Comparison of ENCODE assay signal across 8 cellular contexts in the genomic region with DNA sequence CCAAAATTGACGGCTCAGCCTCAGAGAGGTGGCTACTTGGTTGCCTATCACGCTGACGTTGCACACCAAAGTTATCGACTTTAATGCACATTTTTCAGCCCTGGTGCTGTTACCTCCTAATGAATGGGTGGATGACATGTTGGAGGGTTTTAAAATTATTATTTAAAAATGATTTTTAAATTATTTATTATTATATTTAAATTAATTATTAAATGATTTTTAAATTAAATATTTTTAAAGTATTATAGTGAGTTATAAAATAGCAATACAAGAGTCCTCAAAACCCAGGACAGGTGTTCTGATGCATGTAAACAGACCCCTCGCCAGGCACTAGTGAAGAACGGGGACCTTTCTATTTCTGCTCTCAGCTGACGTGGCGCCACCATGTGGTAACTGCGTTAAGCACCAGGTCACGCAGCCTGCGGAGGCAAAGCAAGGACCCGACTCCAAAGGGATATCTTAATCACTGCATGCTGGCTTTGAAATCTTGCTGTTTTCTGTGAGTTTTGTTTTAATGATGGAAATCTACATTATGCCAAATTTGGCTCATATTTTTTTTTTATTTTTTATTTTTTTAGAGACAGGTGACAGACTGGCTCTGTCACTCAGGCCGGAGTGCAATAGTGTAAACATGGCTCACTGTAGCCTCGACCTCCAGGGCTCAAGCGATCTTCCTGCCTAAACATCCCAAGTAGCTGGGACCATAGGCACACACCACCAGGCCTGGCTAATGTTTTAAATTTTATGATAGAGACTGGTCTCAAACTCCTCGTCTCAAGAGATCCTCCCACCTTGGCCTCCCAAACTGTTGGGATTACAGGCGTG. TPM values are rescaled to one million over a fixed set of nuclear protein-coding genes. Genes with fewer than 3 reads are reported as not detected.
DNase-seq lines count a peak whose midpoint lies in the region; ATAC-seq and TF ChIP-seq lines count a peak whose summit lies in the region.

No MANE protein-coding gene starts in this region.

- H3K27ac ChIP-seq in KMS-11, result no peak overlapping the region
- no peak overlapping the region for H3K27ac ChIP-seq in PC-9
- H3K27ac ChIP-seq in prostate gland, result no peak overlapping the region

- no peak overlapping the region for H3K4me2 ChIP-seq in KMS-11
- H3K4me2 ChIP-seq in PC-9, result no peak overlapping the region

- H3K9me2 ChIP-seq in PC-9 (ENCODE audit: insufficient read depth), result no peaks in the 10 kb centered on the region

- H3F3A ChIP-seq in PC-9 (ENCODE audit: insufficient read depth, low read depth), result no peaks in the 10 kb centered on the region

- no peaks in the 10 kb centered on the region for H3K36me3 ChIP-seq in KMS-11 (ENCODE audit: insufficient read depth)
- no peaks in the 10 kb centered on the region for H3K36me3 ChIP-seq in PC-9 (ENCODE audit: low read depth)
- no peaks in the 10 kb centered on the region for H3K36me3 ChIP-seq in prostate gland

- H3K79me2 ChIP-seq in KMS-11 (ENCODE audit: insufficient read depth, low read depth) (no peaks in the 10 kb centered on the region), PC-9 (ENCODE audit: low read depth) (no peaks in the 10 kb centered on the region)

- intact Hi-C loops in PC-9 (cut with micrococcal nuclease; ENCODE audit: unreplicated experiment) (loop anchor here (2.0 to 10.0 kb wide), 2 partner anchors 67 to 179 kb away; partner anchors contain the start of gene CTRC), head of caudate nucleus (cut with DNase I) (no loop called here), prostate gland (cut with DNase I) (no loop called here)

- H3K27me3 ChIP-seq in KMS-11 (ENCODE audit: insufficient read depth, low read depth) (no peaks in the 10 kb centered on the region), PC-9 (ENCODE audit: insufficient read depth, low read depth) (no peaks in the 10 kb centered on the region), prostate gland (replicated peaks; ENCODE audit: insufficient read depth) (no peaks in the 10 kb centered on the region)

- no peak for TF ChIP-seq POLR2A in prostate gland (IDR thresholded peaks at IDR 0.05)

- H2AFZ ChIP-seq in KMS-11 (ENCODE audit: low read depth), result no peak overlapping the region
- H2AFZ ChIP-seq in PC-9, result no peak overlapping the region

- no peak overlapping the region for H3K9ac ChIP-seq in KMS-11

- WGBS in prostate gland, result 71% methylated on average over 17 of the region's 17 CpGs

- H3K9me3 ChIP-seq in PC-9 (ENCODE audit: insufficient read depth, low read depth) (no peaks in the 10 kb centered on the region), prostate gland (no peaks in the 10 kb centered on the region)

- CTCF ChIA-PET in PC-9 (lab: Charles Lee), result no interaction called here

- POLR2A ChIA-PET in PC-9 (lab: Charles Lee; ENCODE audit: unreplicated experiment), result no interaction called here

- H3K4me1 ChIP-seq in KMS-11 (ENCODE audit: low read depth, poor library complexity, severe bottlenecking) (no peaks in the 10 kb centered on the region), PC-9 (replicated peaks; ENCODE audit: insufficient read depth) (no peaks in the 10 kb centered on the region), prostate gland (replicated peaks) (no peaks in the 10 kb centered on the region)

- TF ChIP-seq CTCF in KMS-11 (conservative IDR thresholded peaks at IDR 0.05; ENCODE audit: low read depth, low read length) (peak; percentile 50; the same call in 1 of the 2 replicates), PC-9 (conservative IDR thresholded peaks at IDR 0.05) (peak; percentile 74), prostate gland (IDR thresholded peaks at IDR 0.05) (peak in 3 of 4 experiments; percentile 20 to 52 (median 37))

- H3K4me3 ChIP-seq in KMS-11 (IDR thresholded peaks at IDR 0.05; ENCODE audit: insufficient read depth, low read depth, low read length) (no peak overlapping the region), PC-9 (no peak overlapping the region), prostate gland (no peak overlapping the region)

- BruUV-seq in PC-9 (replicated peaks; lab: Mats Ljungman, UMichigan), result no TSS peak

- H4K20me1 ChIP-seq in KMS-11 (ENCODE audit: insufficient read depth) (no peaks in the 10 kb centered on the region), PC-9 (ENCODE audit: insufficient read depth) (no peaks in the 10 kb centered on the region)

- DNase-seq in DMS 273 treated with DMSO at 0.1 percent for 48 hours (lab: John Stamatoyannopoulos, UW) (peak; percentile 23), PC-9 (peak; percentile 39 to 65), head of caudate nucleus (peak in 40 of 42 donors; percentile 14 to 79 (median 50)), prostate gland (ENCODE audit: low spot score) (peak; percentile 13), occipital lobe (lab: John Stamatoyannopoulos, UW) (no peak)
- DNase-seq in activated T-helper 1 cell treated with anti-CD3 and anti-CD28 coated beads, Interleukin-2, amount 50 U/mL, for 16 hours (ENCODE audit: low read depth in 1 of 2, low spot score in 1 of 2), result peak; percentile 9 to 18

- ATAC-seq in GM21360 (IDR thresholded peaks at IDR 0.05; ENCODE audit: unreplicated experiment), result no peak

RNA-seq across cellular contexts. Expression of gene CASP9, which starts 22.6 kb away (rescaled TPM):
- total RNA-seq in PC-9 (2021), result 12.4 and 16.6 TPM in 2 replicates
- 10 to 100 TPM; 22.2 to 46.1 TPM for total RNA-seq in prostate gland
- 2.3 TPM for total RNA-seq in occipital lobe

RNA-seq across cellular contexts. Expression of gene DNAJC16, which starts 25.2 kb away (rescaled TPM):
- total RNA-seq in PC-9 (2021), result 12.0 and 18.8 TPM in 2 replicates
- 10 to 100 TPM; 21.5 to 27.2 TPM for total RNA-seq in prostate gland
- total RNA-seq in occipital lobe, result 13.1 TPM

RNA-seq across cellular contexts. Expression of gene CELA2B, which starts 25.5 kb away (rescaled TPM):
- total RNA-seq in PC-9 (2021), result not detected in 2 replicates
- total RNA-seq in prostate gland, result 1 to 10 TPM in 1 of 2 donors, not detected in 1; 1.1 TPM
- total RNA-seq in occipital lobe, result not detected

RNA-seq across cellular contexts. Expression of gene CELA2A, which starts 44.9 kb away (rescaled TPM):
- total RNA-seq in PC-9 (2021) (not detected in 2 replicates), prostate gland (1 to 10 TPM in 1 of 2 donors, not detected in 1; 5.4 TPM), occipital lobe (not detected)
